8 cellular contexts compared by ENCODE assay signal in the genomic region with DNA sequence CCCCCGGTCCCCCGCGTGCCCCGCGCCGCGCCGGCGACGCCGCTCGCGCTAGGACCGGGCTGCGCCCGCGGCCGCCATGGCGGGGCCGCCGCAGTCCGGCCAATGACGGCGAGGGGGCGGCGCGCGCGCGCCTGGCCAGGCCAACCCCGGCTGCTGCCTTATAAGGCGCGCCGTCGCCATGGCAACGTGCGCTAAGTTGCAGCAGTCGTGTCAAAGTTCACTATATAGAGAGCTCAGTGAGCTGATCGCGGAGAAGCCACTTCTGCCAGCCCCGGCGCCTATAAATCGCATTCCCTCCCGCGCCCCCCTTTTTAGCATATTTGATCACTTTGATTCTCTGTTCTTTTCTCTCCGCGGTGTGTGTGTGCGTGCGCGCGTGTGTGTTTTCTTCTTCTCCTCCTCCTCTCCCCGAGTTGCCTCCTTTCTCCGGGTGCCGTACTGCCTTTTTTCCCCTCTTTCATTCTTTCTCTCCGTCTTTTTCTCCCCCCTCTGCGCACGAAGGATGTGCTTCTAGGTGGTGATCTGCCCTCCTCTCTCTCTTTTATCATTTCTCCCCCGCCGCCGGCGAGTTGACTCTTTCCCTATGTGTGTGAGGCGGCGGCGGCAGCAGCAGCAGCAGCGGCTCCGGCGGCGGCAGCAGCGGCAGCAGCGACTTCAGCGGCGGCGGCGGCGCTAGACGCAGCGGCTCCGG. TPM values are rescaled to one million over a fixed set of nuclear protein-coding genes. Genes with fewer than 3 reads are reported as not detected.
A peak's percentile ranks its signal among the peaks of the same experiment; 100 is the strongest.
DNase-seq lines count a peak whose midpoint lies in the region; ATAC-seq and TF ChIP-seq lines count a peak whose summit lies in the region.

TSS of gene NR2F2 (plus strand) at position 251 of the 691 bp plus-strand sequence. CDS start 1,406 bp downstream, outside the sequence.

- in situ Hi-C loops in mammary epithelial cell (cut with MboI; ENCODE audit: low sequenced_read_pairs in 2 of 2) = loop anchor here (10.0 to 25.0 kb wide), 5 partner anchors 643 to 1668 kb away; no protein-coding TSS in a partner anchor

- H4K20me1 ChIP-seq in mammary epithelial cell (ENCODE audit: insufficient read depth, low read length) = no peaks in the 10 kb centered on the region

- intact Hi-C loops in mammary epithelial cell (cut with micrococcal nuclease) = loop anchor here (1.0 to 5.0 kb wide), 5 partner anchors 10 to 1303 kb away; no protein-coding TSS in a partner anchor
- intact Hi-C loops in sciatic nerve (cut with DNase I) = loop anchor here (5.0 kb wide), 1 partner anchor 562 kb away; no protein-coding TSS in a partner anchor

- DNase-seq in ELF-1 (ENCODE audit: low read depth, low spot score) = peak; percentile 92
- DNase-seq in GOT3 (lab: John Stamatoyannopoulos, UW) = peak; percentile 83
- peak; percentile 97 for DNase-seq in M059J (ENCODE audit: low read depth)
- peak; percentile 94 to 97 for DNase-seq in SJSA1 (ENCODE audit: low read depth in 1 of 2, low spot score in 2 of 2)
- DNase-seq in mammary epithelial cell = peak; percentile 96
- peak; percentile 98 for DNase-seq in sciatic nerve (ENCODE audit: low spot score)
- no peak for DNase-seq in T-helper 9 cell

- H3K36me3 ChIP-seq in SJSA1 (peaks cover 41% of the 10 kb centered on the region), mammary epithelial cell (ENCODE audit: insufficient read depth, low read length) (peaks cover under 1% of the 10 kb centered on the region)

- WGBS in mammary epithelial cell (ENCODE audit: low coverage, missing lambda C conversion rate) = 0% methylated on average over 2 of the region's 78 CpGs

- H3K79me2 ChIP-seq in mammary epithelial cell (ENCODE audit: insufficient read depth, low read length) = peaks cover 84% of the 10 kb centered on the region

- ATAC-seq in sciatic nerve = peak; percentile 89

- H3K4me3 ChIP-seq in SJSA1 = peak within 1 kb of the TSS; percentile 52
- peak within 1 kb of the TSS; percentile 76 to 96 (median 91) for H3K4me3 ChIP-seq in mammary epithelial cell (replicated peaks in 1 of 3; ENCODE audit: insufficient read depth in 1 of 3, low read depth in 2 of 3, low read length in 3 of 3)
- peak within 1 kb of the TSS; percentile 58 for H3K4me3 ChIP-seq in iPS-18c (ENCODE audit: insufficient read depth, low read depth, low read length)

- H3K27ac ChIP-seq in SJSA1 (peak within 1 kb of the TSS; percentile 84), mammary epithelial cell (ENCODE audit: insufficient read depth, low read depth, low read length) (peak within 1 kb of the TSS; percentile 88)

- CTCF ChIA-PET in mammary epithelial cell (lab: Charles Lee; ENCODE audit: low non-redundant PET) = interaction anchor here (0.6 kb wide), 1 partner anchor 52 kb away, joined by 3 read pairs; no protein-coding TSS in a partner anchor

- H3K9me3 ChIP-seq in SJSA1 (replicated peaks) (no peaks in the 10 kb centered on the region), mammary epithelial cell (replicated peaks; ENCODE audit: insufficient read depth, low read length) (no peaks in the 10 kb centered on the region), iPS-18c (ENCODE audit: control insufficient read depth, insufficient read depth, low read length) (no peaks in the 10 kb centered on the region)

- no TSS peak for BruUV-seq in mammary epithelial cell (replicated peaks; lab: Mats Ljungman, UMichigan)

- no peak for TF ChIP-seq CTCF in mammary epithelial cell (conservative IDR thresholded peaks at IDR 0.05 in 1 of 2, IDR thresholded peaks at IDR 0.05 in 1 of 2; ENCODE audit: extremely low read depth in 1 of 2, insufficient read depth in 1 of 2, low read depth in 1 of 2, low read length in 2 of 2)

- peak within 1 kb of the TSS; percentile 87 for H2AFZ ChIP-seq in mammary epithelial cell (ENCODE audit: low read depth, low read length)

- H3K27me3 ChIP-seq in SJSA1 (replicated peaks) (no peaks in the 10 kb centered on the region), mammary epithelial cell (ENCODE audit: insufficient read depth, low read length) (no peaks in the 10 kb centered on the region)

- H3K9ac ChIP-seq in mammary epithelial cell (ENCODE audit: insufficient read depth, low read length) = peak within 1 kb of the TSS; percentile 94

- H3K4me2 ChIP-seq in mammary epithelial cell (ENCODE audit: insufficient read depth, low read depth, low read length) = peak within 1 kb of the TSS; percentile 95

- H3K4me1 ChIP-seq in SJSA1 (replicated peaks) (peaks cover 34% of the 10 kb centered on the region), mammary epithelial cell (ENCODE audit: insufficient read depth, low read length) (peaks cover 33% of the 10 kb centered on the region)

- dilution Hi-C loops in mammary epithelial cell (cut with HindIII; ENCODE audit: low sequenced_read_pairs) = no loop called here

RNA-seq across cellular contexts. Expression of gene NR2F2, which starts in this region (rescaled TPM):
- total RNA-seq in M059J (2014; rRNA removed; shearing (Covaris generic)) = 34.1 and 37.8 TPM in 2 replicates
- 9.8 and 14.0 TPM in 2 replicates for total RNA-seq in SJSA1 (2014; rRNA removed; shearing (Covaris generic))
- 10 to 100 TPM in 1 of 2 donors, 1 to 10 TPM in 1; 3.2 to 34.1 TPM for total RNA-seq in mammary epithelial cell
- 17.8 TPM for polyA plus RNA-seq in mammary epithelial cell
- 31.9 TPM for polyA minus RNA-seq in mammary epithelial cell
- 242 TPM for total RNA-seq in sciatic nerve
